ENCODE assay signal across 7 cellular contexts in genomic region chr1:59814180-59814900, GRCh38. TPM values are rescaled to one million over a fixed set of nuclear protein-coding genes. Genes with fewer than 3 reads are reported as not detected.
A peak's percentile ranks its signal among the peaks of the same experiment; 100 is the strongest.
DNase-seq lines count a peak whose midpoint lies in the region; ATAC-seq and TF ChIP-seq lines count a peak whose summit lies in the region.

No MANE protein-coding gene starts in this region.

- peak; percentile 99 for ATAC-seq in GM19043 (IDR thresholded peaks at IDR 0.05; ENCODE audit: low read depth, unreplicated experiment)
- peak; percentile 96 for ATAC-seq in HG03196 (IDR thresholded peaks at IDR 0.05; ENCODE audit: unreplicated experiment)
- peak; percentile 90 to 91 (median 91) for ATAC-seq in natural killer cell

- no peak overlapping the region for H3K27ac Mint-ChIP-seq in natural killer cell

- intact Hi-C loops in natural killer cell (cut with micrococcal nuclease) = no loop called here

- H3K9me3 Mint-ChIP-seq in natural killer cell = no peaks in the 10 kb centered on the region

- peaks cover 15 to 23% of the 10 kb centered on the region in 2 donors for H3K27me3 Mint-ChIP-seq in natural killer cell (ENCODE audit: low read depth in 2 of 2)

- DNase-seq in NCI-H69 (lab: John Stamatoyannopoulos, UW) (peak; percentile 97), activated T-cell treated with anti-CD3 and anti-CD28 coated beads for 24 hours (ENCODE audit: low read depth) (peak; percentile 71), epithelial cell of prostate (ENCODE audit: low read depth, low spot score) (peak; percentile 96), natural killer cell (peak; percentile 61)
- DNase-seq in stimulated activated CD8-positive, alpha-beta memory T cell treated with anti-CD3 and anti-CD28 coated beads, Interleukin-7, amount 100 ng/mL, for 48 hours (ENCODE audit: extremely low read depth in 1 of 2, low read depth in 1 of 2) = peak; percentile 50 to 70

- no peak for TF ChIP-seq CTCF in natural killer cell (IDR thresholded peaks at IDR 0.05)

- H3K27ac ChIP-seq in epithelial cell of prostate = no peak overlapping the region

- H3K4me3 Mint-ChIP-seq in natural killer cell = no peak overlapping the region

- no peaks in the 10 kb centered on the region for H3K36me3 Mint-ChIP-seq in natural killer cell

- peaks cover 9 to 10% of the 10 kb centered on the region in 2 donors for H3K4me1 Mint-ChIP-seq in natural killer cell

RNA-seq across cellular contexts. Expression of gene HOOK1, which starts 0.4 kb away (rescaled TPM):
- total RNA-seq in natural killer cell = 1 to 10 TPM; 2.6 to 3.9 (median 2.7) TPM
